18 cellular contexts compared by ENCODE assay signal in the genomic region with DNA sequence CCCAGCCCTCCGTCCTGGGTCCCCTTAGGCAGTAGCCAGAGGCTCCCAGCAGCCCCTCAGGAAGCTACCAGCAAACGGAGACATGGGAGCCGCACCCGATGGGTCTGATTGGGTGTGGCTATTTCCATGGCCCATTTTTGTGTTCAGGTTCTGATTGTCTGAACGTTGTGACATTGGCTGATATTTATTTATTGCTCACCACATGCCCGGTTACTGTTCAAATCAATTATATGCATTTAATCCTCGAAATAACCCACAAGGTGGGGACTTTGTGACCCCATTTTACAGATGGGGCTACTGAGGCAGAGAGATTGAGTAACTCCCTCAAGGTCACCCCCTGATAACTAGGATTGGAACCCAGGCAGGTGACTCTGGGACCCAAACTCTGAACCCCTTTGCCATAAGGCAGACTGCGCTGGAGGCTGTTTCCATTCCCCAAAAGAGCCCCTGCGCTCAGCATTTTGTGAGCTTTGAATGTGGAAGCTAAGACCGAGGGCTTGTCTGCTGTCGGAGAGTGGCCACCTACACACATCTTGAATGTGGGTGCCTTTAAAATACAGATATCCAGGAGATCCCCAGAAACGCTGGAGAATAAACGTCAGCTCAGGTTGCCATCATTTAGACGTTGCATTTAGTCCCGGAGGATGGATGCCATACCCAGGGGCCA. TPM values are rescaled to one million over a fixed set of nuclear protein-coding genes. Genes with fewer than 3 reads are reported as not detected.
DNase-seq lines count a peak whose midpoint lies in the region; ATAC-seq and TF ChIP-seq lines count a peak whose summit lies in the region.
"Had no signal": no experiment of that assay in that cellular context is flagged by ENCODE, and none has a peak within 500 bp of the region (broad histone marks: within the 10 kb centered on the region; RNA-seq: fewer than 3 reads in every experiment).

No MANE protein-coding gene starts in this region.

- H3K27ac ChIP-seq in neural progenitor cell (no peak overlapping the region), sigmoid colon (no peak overlapping the region), smooth muscle cell (ENCODE audit: low read depth) (no peak overlapping the region), PC-3 (ENCODE audit: low read length) (no peak overlapping the region)
- no peak overlapping the region for H3K27ac ChIP-seq in CD8-positive, alpha-beta memory T cell (ENCODE audit: low read depth, low read length)
- H3K27ac ChIP-seq: BLaER1, GM23248 had no signal

- TF ChIP-seq CTCF in neural progenitor cell (IDR thresholded peaks at IDR 0.05) (no peak), sigmoid colon (IDR thresholded peaks at IDR 0.05) (no peak), smooth muscle cell (IDR thresholded peaks at IDR 0.05; ENCODE audit: borderline replicate concordance, insufficient read depth, poor library complexity, severe bottlenecking) (no peak), PC-3 (conservative IDR thresholded peaks at IDR 0.05; ENCODE audit: low read depth, low read length) (no peak)

- no peak for TF ChIP-seq EP300 in sigmoid colon (IDR thresholded peaks at IDR 0.05)

- H3K4me2 ChIP-seq in neural progenitor cell (no peak overlapping the region), smooth muscle cell (no peak overlapping the region), PC-3 (ENCODE audit: low read length) (no peak overlapping the region)
- H3K4me2 ChIP-seq: BLaER1 had no signal

- H3K9me2 ChIP-seq in PC-3 (replicated peaks; ENCODE audit: low read length), result no peaks in the 10 kb centered on the region

- peak; percentile 63 for DNase-seq in cardiac septum (ENCODE audit: low spot score)
- no peak for DNase-seq in left cardiac atrium
- no peak for DNase-seq in neural progenitor cell (ENCODE audit: low spot score)
- peak; percentile 50 for DNase-seq in sigmoid colon
- DNase-seq in CD8-positive, alpha-beta memory T cell, result no peak
- no peak for DNase-seq in smooth muscle cell (lab: John Stamatoyannopoulos, UW; ENCODE audit: unreplicated experiment)
- no peak for DNase-seq in PC-3
- DNase-seq: 8988T; Calu3; CD4-positive, alpha-beta memory T cell; DMS79 treated with DMSO at 0.1 percent for 48 hours; GF-D8; GM23248; IMR-90 had no signal

- 80 to 90% methylated on average over 15 of the region's 15 CpGs for WGBS in sigmoid colon, 2 donors
- WGBS in smooth muscle cell (ENCODE audit: low lambda C conversion rate), result 88% methylated on average over 15 of the region's 15 CpGs

- H3K27me3 ChIP-seq in neural progenitor cell, result no peaks in the 10 kb centered on the region
- H3K27me3 ChIP-seq in sigmoid colon, result no peaks in the 10 kb centered on the region
- H3K27me3 ChIP-seq in CD8-positive, alpha-beta memory T cell (ENCODE audit: insufficient read depth, low read length, poor library complexity, severe bottlenecking), result no peaks in the 10 kb centered on the region
- peaks cover 16% of the 10 kb centered on the region for H3K27me3 ChIP-seq in smooth muscle cell (ENCODE audit: low read depth)
- peaks cover 20% of the 10 kb centered on the region; the same call in 1 of the 2 replicates for H3K27me3 ChIP-seq in PC-3 (ENCODE audit: low read length)

- TF ChIP-seq POLR2A in sigmoid colon (IDR thresholded peaks at IDR 0.05), result no peak

- H3K9me3 Mint-ChIP-seq in neural progenitor cell, result no peaks in the 10 kb centered on the region
- no peaks in the 10 kb centered on the region for H3K9me3 Mint-ChIP-seq in CD8-positive, alpha-beta memory T cell
- H3K9me3 Mint-ChIP-seq: CD14-positive monocyte; CD4-positive, alpha-beta memory T cell had no signal

- H3K9me3 ChIP-seq in neural progenitor cell (ENCODE audit: low read depth), result no peaks in the 10 kb centered on the region
- no peaks in the 10 kb centered on the region for H3K9me3 ChIP-seq in sigmoid colon
- H3K9me3 ChIP-seq in CD8-positive, alpha-beta memory T cell (ENCODE audit: low read length), result no peaks in the 10 kb centered on the region
- no peaks in the 10 kb centered on the region for H3K9me3 ChIP-seq in smooth muscle cell (replicated peaks; ENCODE audit: low read depth)
- no peaks in the 10 kb centered on the region for H3K9me3 ChIP-seq in PC-3 (ENCODE audit: low read length)
- H3K9me3 ChIP-seq: BLaER1, HAP-1 had no signal

- no peaks in the 10 kb centered on the region for H3K36me3 Mint-ChIP-seq in neural progenitor cell
- no peaks in the 10 kb centered on the region for H3K36me3 Mint-ChIP-seq in CD8-positive, alpha-beta memory T cell
- H3K36me3 Mint-ChIP-seq: CD14-positive monocyte; CD4-positive, alpha-beta memory T cell had no signal

- no peak overlapping the region for H2AFZ ChIP-seq in neural progenitor cell (replicated peaks)
- no peak overlapping the region for H2AFZ ChIP-seq in smooth muscle cell (ENCODE audit: low read depth)
- no peak overlapping the region for H2AFZ ChIP-seq in PC-3 (ENCODE audit: low read length)
- H2AFZ ChIP-seq: GM23248 had no signal

- H4K20me1 ChIP-seq in neural progenitor cell (ENCODE audit: low read depth) (peaks cover 89% of the 10 kb centered on the region), smooth muscle cell (ENCODE audit: low read depth) (no peaks in the 10 kb centered on the region), PC-3 (ENCODE audit: low read length) (no peaks in the 10 kb centered on the region)

- peaks cover 5% of the 10 kb centered on the region for H3K27me3 Mint-ChIP-seq in neural progenitor cell (ENCODE audit: insufficient read depth, low read depth)
- H3K27me3 Mint-ChIP-seq in CD8-positive, alpha-beta memory T cell, result peaks cover 4 to 17% of the 10 kb centered on the region in 2 donors
- H3K27me3 Mint-ChIP-seq: CD4-positive, alpha-beta memory T cell had no signal

- H3K4me3 ChIP-seq in neural progenitor cell (no peak overlapping the region), sigmoid colon (no peak overlapping the region), smooth muscle cell (no peak overlapping the region), PC-3 (ENCODE audit: low read length) (no peak overlapping the region)
- H3K4me3 ChIP-seq in CD8-positive, alpha-beta memory T cell (ENCODE audit: low read length), result no peak overlapping the region
- H3K4me3 ChIP-seq: BLaER1, GM12878, GM23248, HAP-1 had no signal

- ATAC-seq in left cardiac atrium (no peak), PC-3 (no peak)
- ATAC-seq: GM12878 had no signal

- H3K4me1 ChIP-seq in neural progenitor cell, result peaks cover 53% of the 10 kb centered on the region
- H3K4me1 ChIP-seq in sigmoid colon, result no peaks in the 10 kb centered on the region
- H3K4me1 ChIP-seq in CD8-positive, alpha-beta memory T cell (ENCODE audit: insufficient read depth, low read length), result no peaks in the 10 kb centered on the region
- H3K4me1 ChIP-seq in smooth muscle cell (ENCODE audit: low read depth), result peaks cover 16% of the 10 kb centered on the region
- H3K4me1 ChIP-seq in PC-3 (ENCODE audit: insufficient read depth, low read length), result peaks cover 14% of the 10 kb centered on the region
- H3K4me1 ChIP-seq: HAP-1 had no signal

- CTCF ChIA-PET in CD8-positive, alpha-beta memory T cell (lab: Charles Lee), result no interaction called here
- CTCF ChIA-PET in PC-3 (lab: Charles Lee), result no interaction called here

- intact Hi-C loops in cardiac septum (cut with DNase I) (no loop called here), left cardiac atrium (cut with DNase I) (no loop called here), sigmoid colon (cut with DNase I) (no loop called here), PC-3 (cut with micrococcal nuclease) (no loop called here)

- no peaks in the 10 kb centered on the region for H3K36me3 ChIP-seq in neural progenitor cell
- H3K36me3 ChIP-seq in sigmoid colon, result no peaks in the 10 kb centered on the region
- H3K36me3 ChIP-seq in CD8-positive, alpha-beta memory T cell (ENCODE audit: insufficient read depth, low read length), result no peaks in the 10 kb centered on the region
- H3K36me3 ChIP-seq in smooth muscle cell (ENCODE audit: low read depth), result no peaks in the 10 kb centered on the region
- H3K36me3 ChIP-seq in PC-3 (ENCODE audit: low read depth, low read length), result no peaks in the 10 kb centered on the region
- H3K36me3 ChIP-seq: BLaER1, HAP-1 had no signal

- no peak overlapping the region for H3K27ac Mint-ChIP-seq in neural progenitor cell
- H3K27ac Mint-ChIP-seq in CD8-positive, alpha-beta memory T cell, result peak overlapping the region in 1 of 8 donors; percentile 29
- H3K27ac Mint-ChIP-seq: CD14-positive monocyte; CD4-positive, alpha-beta memory T cell had no signal

- POLR2A ChIA-PET in CD8-positive, alpha-beta memory T cell (lab: Charles Lee), result no interaction called here
- POLR2A ChIA-PET in PC-3 (lab: Charles Lee; ENCODE audit: unreplicated experiment), result no interaction called here

- H3K79me2 ChIP-seq in neural progenitor cell (ENCODE audit: low read depth), result peaks cover 27% of the 10 kb centered on the region
- H3K79me2 ChIP-seq in smooth muscle cell (ENCODE audit: low read depth), result no peaks in the 10 kb centered on the region
- no peaks in the 10 kb centered on the region for H3K79me2 ChIP-seq in PC-3 (ENCODE audit: low read length)

- no TSS peak for BruUV-seq in PC-3 (replicated peaks; lab: Mats Ljungman, UMichigan)

- no peak overlapping the region for H3K9ac ChIP-seq in neural progenitor cell
- no peak overlapping the region for H3K9ac ChIP-seq in smooth muscle cell (ENCODE audit: low read depth)
- H3K9ac ChIP-seq in PC-3 (ENCODE audit: low read length), result no peak overlapping the region
- H3K9ac ChIP-seq: BLaER1, GM23248 had no signal

- H3K4me1 Mint-ChIP-seq in neural progenitor cell, result peaks cover 62% of the 10 kb centered on the region
- H3K4me1 Mint-ChIP-seq in CD8-positive, alpha-beta memory T cell, result no peaks in the 10 kb centered on the region
- H3K4me1 Mint-ChIP-seq: CD14-positive monocyte; CD4-positive, alpha-beta memory T cell had no signal

- peak overlapping the region; percentile 53 for H3K4me3 Mint-ChIP-seq in neural progenitor cell
- H3K4me3 Mint-ChIP-seq in CD8-positive, alpha-beta memory T cell, result no peak overlapping the region
- H3K4me3 Mint-ChIP-seq: CD14-positive monocyte; CD4-positive, alpha-beta memory T cell had no signal

- H3F3A ChIP-seq in neural progenitor cell (ENCODE audit: low read depth) (peaks cover 31% of the 10 kb centered on the region), smooth muscle cell (ENCODE audit: low read depth) (no peaks in the 10 kb centered on the region), PC-3 (ENCODE audit: low read length, unreplicated experiment) (no peaks in the 10 kb centered on the region)

RNA-seq across cellular contexts. Expression of gene MCF2L, which starts 13.6 kb away (rescaled TPM):
- total RNA-seq in cardiac septum (38.9 TPM), left cardiac atrium (10 to 100 TPM; 39.1 to 41.6 TPM), neural progenitor cell (ENCODE audit: low replicate concordance) (40.4 and 59.2 TPM in 2 replicates), sigmoid colon (10 to 100 TPM in 3 of 4 donors, 1 to 10 TPM in 1; 7.5 to 20.2 (median 13.0) TPM), smooth muscle cell (3.8 and 7.6 TPM in 2 replicates), PC-3 (2014; rRNA removed) (5.9 and 11.6 TPM in 2 replicates)
- polyA plus RNA-seq in sigmoid colon (10 to 100 TPM; 43.5 to 59.9 (median 51.1) TPM), smooth muscle cell (0.54 and 5.5 TPM in 2 replicates)
- 1 to 10 TPM; 9.1 to 9.6 TPM for total RNA-seq in CD8-positive, alpha-beta memory T cell
- 2.5 TPM for polyA plus RNA-seq in CD8-positive, alpha-beta memory T cell
- total RNA-seq: GM23248 had no signal
- polyA plus RNA-seq: CD14-positive monocyte, GM23248, IMR-90 had no signal

Comparison
In these comparisons a context has a peak if more than half of its experiments do, and no peak if none do; other contexts are left out.
1. DNase-seq: peak in cardiac septum (single experiment) and sigmoid colon (single experiment); none in left cardiac atrium (single experiment), neural progenitor cell (single experiment), CD8-positive, alpha-beta memory T cell (0 of 5), smooth muscle cell (single experiment) and PC-3 (single experiment).